Comparison of ENCODE assay signal across 18 cellular contexts in genomic region chr5:173258466-173258865, GRCh38. TPM values are rescaled to one million over a fixed set of nuclear protein-coding genes. Genes with fewer than 3 reads are reported as not detected.
A peak's percentile ranks its signal among the peaks of the same experiment; 100 is the strongest.
DNase-seq lines count a peak whose midpoint lies in the region; ATAC-seq and TF ChIP-seq lines count a peak whose summit lies in the region.
"Had no signal": no experiment of that assay in that cellular context is flagged by ENCODE, and none has a peak within 500 bp of the region (broad histone marks: within the 10 kb centered on the region; RNA-seq: fewer than 3 reads in every experiment).

No MANE protein-coding gene starts in this region.

- WGBS in endodermal cell (ENCODE audit: insufficient coverage in 1 of 2, insufficient read length in 1 of 2), 2 experiments: 89% methylated on average over 3 of the region's 4 CpGs; no CpG with 5 or more reads in 1 of the 2 experiments

- H3K4me1 Mint-ChIP-seq in GM23338 (no peaks in the 10 kb centered on the region), endodermal cell (peaks cover 3% of the 10 kb centered on the region)
- H3K4me1 Mint-ChIP-seq: CD4-positive, alpha-beta memory T cell had no signal

- H3K9me3 ChIP-seq in endodermal cell (ENCODE audit: control insufficient read depth, low read length): no peaks in the 10 kb centered on the region
- H3K9me3 ChIP-seq: Caco-2 had no signal

- 0 out of 2 replicates have a peak overlapping the region, but pooled peaks have one; percentile 56 for H2AFZ ChIP-seq in GM23338
- H2AFZ ChIP-seq: GM23248 had no signal

- in situ Hi-C loops in SK-MEL-5 (cut with HindIII; ENCODE audit: low pct_unique_long_range_greater_than_20kb, low sequenced_read_pairs): no loop called here

- H3K27ac ChIP-seq in GM23338 (ENCODE audit: low read depth) (no peak overlapping the region), endodermal cell (ENCODE audit: low read depth, low read length) (no peak overlapping the region)
- H3K27ac ChIP-seq: GM23248 had no signal

- no peak overlapping the region for H3K27ac Mint-ChIP-seq in GM23338
- no peak overlapping the region for H3K27ac Mint-ChIP-seq in endodermal cell
- H3K27ac Mint-ChIP-seq: CD4-positive, alpha-beta memory T cell; H9 had no signal

- H3K9me3 Mint-ChIP-seq in GM23338 (no peaks in the 10 kb centered on the region), endodermal cell (no peaks in the 10 kb centered on the region)
- H3K9me3 Mint-ChIP-seq: CD4-positive, alpha-beta memory T cell; H9 had no signal

- H3F3A ChIP-seq in GM23338 (replicated peaks; ENCODE audit: low read depth): no peaks in the 10 kb centered on the region

- no peaks in the 10 kb centered on the region for H3K9me2 ChIP-seq in GM23338 (ENCODE audit: insufficient read depth)

- TF ChIP-seq CTCF in GM23338 (conservative IDR thresholded peaks at IDR 0.05; ENCODE audit: low read depth in 2 of 2) (no peak), endodermal cell (conservative IDR thresholded peaks at IDR 0.05) (no peak)

- no peak overlapping the region for H3K4me2 ChIP-seq in GM23338

- no peaks in the 10 kb centered on the region for H4K20me1 ChIP-seq in GM23338 (replicated peaks; ENCODE audit: insufficient read depth)

- H3K79me2 ChIP-seq in GM23338 (replicated peaks; ENCODE audit: insufficient read depth): no peaks in the 10 kb centered on the region

- H3K4me3 Mint-ChIP-seq in GM23338: no peak overlapping the region
- H3K4me3 Mint-ChIP-seq in endodermal cell: no peak overlapping the region
- H3K4me3 Mint-ChIP-seq: CD4-positive, alpha-beta memory T cell; H9 had no signal

- no peak overlapping the region for H3K4me3 ChIP-seq in GM23338
- no peak overlapping the region for H3K4me3 ChIP-seq in endodermal cell (ENCODE audit: low read length)
- H3K4me3 ChIP-seq: GM12878, GM23248 had no signal

- H3K36me3 Mint-ChIP-seq in GM23338 (ENCODE audit: low read depth) (no peaks in the 10 kb centered on the region), endodermal cell (ENCODE audit: low read depth) (no peaks in the 10 kb centered on the region)
- H3K36me3 Mint-ChIP-seq: CD4-positive, alpha-beta memory T cell had no signal

- H3K27me3 Mint-ChIP-seq in GM23338 (ENCODE audit: insufficient read depth, low read depth, poor library complexity) (peaks cover 11% of the 10 kb centered on the region), endodermal cell (ENCODE audit: insufficient read depth) (peaks cover 68% of the 10 kb centered on the region)

- DNase-seq in COLO829 (ENCODE audit: low spot score) (peak; percentile 40), GM23338 (ENCODE audit: low spot score) (no peak), SK-MEL-5 (ENCODE audit: low read depth, low spot score) (peak; percentile 51), islet precursor cell (peak; percentile 53), KG1 (lab: John Stamatoyannopoulos, UW) (no peak), HuH-7.5 (ENCODE audit: low spot score) (no peak), endodermal cell (no peak)
- DNase-seq: C1 segment of cervical spinal cord; Caco-2; CD4-positive, alpha-beta memory T cell; DMS153; EL; GDM1; GM23248; H9 had no signal

- H3K27me3 ChIP-seq in GM23338 (ENCODE audit: insufficient read depth) (no peaks in the 10 kb centered on the region; the same call in 1 of the 2 replicates), endodermal cell (ENCODE audit: control insufficient read depth, insufficient read depth, low read length, poor library complexity, severe bottlenecking) (peaks cover 18% of the 10 kb centered on the region)

- H3K4me1 ChIP-seq in GM23338 (ENCODE audit: insufficient read depth) (no peaks in the 10 kb centered on the region; the same call in 1 of the 2 replicates), endodermal cell (ENCODE audit: control insufficient read depth, insufficient read depth, low read length) (no peaks in the 10 kb centered on the region)
- H3K4me1 ChIP-seq: Caco-2 had no signal

- no peaks in the 10 kb centered on the region for H3K36me3 ChIP-seq in GM23338 (ENCODE audit: insufficient read depth)
- no peaks in the 10 kb centered on the region for H3K36me3 ChIP-seq in endodermal cell (ENCODE audit: control insufficient read depth, insufficient read depth, low read length)

- no peak for ATAC-seq in GM23338
- ATAC-seq: GM12878, HCT116 had no signal

- no peak overlapping the region for H3K9ac ChIP-seq in endodermal cell (ENCODE audit: extremely low read depth, low read length, poor library complexity, severe bottlenecking)
- H3K9ac ChIP-seq: GM23248 had no signal

TF ChIP-seq in GM23338, 12 proteins besides CTCF, POLR2A, EP300 and RAD21 (continues in another document):
- TF ChIP-seq ZNF114 (CRISPR knock-in tag; IDR thresholded peaks at IDR 0.05): no peak
- no peak for TF ChIP-seq EZH2 (IDR thresholded peaks at IDR 0.05; ENCODE audit: low read depth, unreplicated experiment)
- TF ChIP-seq ZNF331 (CRISPR knock-in tag; IDR thresholded peaks at IDR 0.05; ENCODE audit: low read depth): no peak
- TF ChIP-seq ETS1 (IDR thresholded peaks at IDR 0.05): no peak
- TF ChIP-seq ZNF462 (CRISPR knock-in tag; IDR thresholded peaks at IDR 0.05): no peak
- TF ChIP-seq NANOG (IDR thresholded peaks at IDR 0.05; ENCODE audit: borderline replicate concordance): no peak

RNA-seq across cellular contexts. Expression of gene NKX2-5, which starts 23.5 kb away (rescaled TPM):
- 0.21 TPM in 1 of 2 replicates, not detected in the other for total RNA-seq in GM23338 (2014; rRNA removed; shearing (Covaris generic))
- polyA plus RNA-seq in GM23338 (2016; fragmentation: Nextera tagmentation; extraction: Ambion mirVana): 0.78 TPM in 1 of 2 replicates, not detected in the other
- total RNA-seq in SK-MEL-5 (2014; rRNA removed; shearing (Covaris generic)): not detected in 2 replicates
- not detected in 2 replicates for polyA plus RNA-seq in SK-MEL-5 (2015; cell fraction: cytosol; rRNA removed)
- polyA plus RNA-seq in SK-MEL-5 (2015; cell fraction: nucleus; rRNA removed): not detected in 2 replicates
- under 1 TPM; 0.33 to 0.37 TPM for total RNA-seq in endodermal cell
- 0.75 TPM for polyA plus RNA-seq in endodermal cell (2013, experiment 1 of 2)
- polyA plus RNA-seq in endodermal cell (2013, experiment 2 of 2): 1.1 TPM
- total RNA-seq: Caco-2; CD4-positive, alpha-beta memory T cell; GM12878; GM23248 had no signal
- polyA plus RNA-seq: BJ; CD4-positive, alpha-beta memory T cell; GM23248 had no signal

Comparison
In these comparisons a context has a peak if more than half of its experiments do, and no peak if none do; other contexts are left out.
1. DNase-seq: peak in COLO829 (single experiment), SK-MEL-5 (single experiment) and islet precursor cell (single experiment); none in GM23338 (single experiment), KG1 (single experiment), HuH-7.5 (single experiment) and endodermal cell (single experiment).